In genomic region chr1:235017191-235017590, GRCh38 we compare ENCODE assay signal across 17 cellular contexts.
A peak's percentile ranks its signal among the peaks of the same experiment; 100 is the strongest.
DNase-seq lines count a peak whose midpoint lies in the region; ATAC-seq and TF ChIP-seq lines count a peak whose summit lies in the region.
"Had no signal": no experiment of that assay in that cellular context is flagged by ENCODE, and none has a peak within 500 bp of the region (broad histone marks: within the 10 kb centered on the region; RNA-seq: fewer than 3 reads in every experiment).

No MANE protein-coding gene starts in this region.

- peak overlapping the region; percentile 0 to 43 for H3K27ac ChIP-seq in breast epithelium
- H3K27ac ChIP-seq: KMS-11 had no signal

- H3K36me3 Mint-ChIP-seq in MCF 10A (ENCODE audit: insufficient read depth, unreplicated experiment) (peaks cover 11% of the 10 kb centered on the region), T-helper 17 cell (ENCODE audit: low read depth) (no peaks in the 10 kb centered on the region)
- no peaks in the 10 kb centered on the region for H3K36me3 Mint-ChIP-seq in dendritic cell treated with granulocyte-macrophage colony-stimulating factor and Interleukin-4, amounts not matched to agents 40 ng/mL and 50 ng/mL, for 4 days (ENCODE audit: low read depth)
- H3K36me3 Mint-ChIP-seq in stimulated activated naive B cell treated with anti-CD40 and anti-IgM and Interleukin-4, amounts not matched to agents 10 μg/mL and 1 μg/mL and 100 μg/mL, for 72 hours, result peaks cover 0 to 3% of the 10 kb centered on the region in 2 donors
- H3K36me3 Mint-ChIP-seq: WTC11 had no signal

- no peak for TF ChIP-seq CTCF in breast epithelium (IDR thresholded peaks at IDR 0.05)
- TF ChIP-seq CTCF in MCF 10A (IDR thresholded peaks at IDR 0.05; ENCODE audit: unreplicated experiment), result no peak

- H3K9me3 ChIP-seq in breast epithelium (peaks cover 0 to 6% of the 10 kb centered on the region in 2 donors), T-helper 17 cell (ENCODE audit: control insufficient read depth, low read length, poor library complexity, severe bottlenecking) (no peaks in the 10 kb centered on the region)

- H3K4me3 Mint-ChIP-seq in MCF 10A (ENCODE audit: unreplicated experiment), result no peak overlapping the region
- H3K4me3 Mint-ChIP-seq in T-helper 17 cell, result no peak overlapping the region
- no peak overlapping the region for H3K4me3 Mint-ChIP-seq in dendritic cell treated with granulocyte-macrophage colony-stimulating factor and Interleukin-4, amounts not matched to agents 40 ng/mL and 50 ng/mL, for 4 days
- no peak overlapping the region for H3K4me3 Mint-ChIP-seq in stimulated activated naive B cell treated with anti-CD40 and anti-IgM and Interleukin-4, amounts not matched to agents 10 μg/mL and 1 μg/mL and 100 μg/mL, for 72 hours
- H3K4me3 Mint-ChIP-seq: WTC11 had no signal

- TF ChIP-seq POLR2A in breast epithelium (IDR thresholded peaks at IDR 0.05), result no peak

- no TSS peak for BruUV-seq in MCF 10A (replicated peaks; lab: Mats Ljungman, UMichigan)

- no peak for ATAC-seq in T-helper 17 cell
- no peak for ATAC-seq in stimulated activated naive B cell treated with anti-CD40 and anti-IgM and Interleukin-4, amounts not matched to agents 10 μg/mL and 1 μg/mL and 100 μg/mL, for 72 hours (replicated peaks)
- ATAC-seq in GM18873 (IDR thresholded peaks at IDR 0.05; ENCODE audit: low FRiP score, unreplicated experiment), result no peak
- ATAC-seq: activated naive CD4-positive, alpha-beta T cell treated with anti-CD3 and anti-CD28 coated beads, Interleukin-2, amount 50 U/mL, for 72 hours; left colon; sciatic nerve; WTC11 had no signal

- intact Hi-C loops in breast epithelium (cut with DNase I; ENCODE audit: low total_unique reads), result no loop called here
- intact Hi-C loops in MCF 10A (cut with micrococcal nuclease), result no loop called here
- intact Hi-C loops in dendritic cell treated with granulocyte-macrophage colony-stimulating factor and Interleukin-4, amounts not matched to agents 40 ng/mL and 50 ng/mL, for 4 days (cut with micrococcal nuclease), result no loop called here

- POLR2A ChIA-PET in MCF 10A (lab: Yijun Ruan, JAX), result interaction anchor here (0.6 to 5.0 kb wide), 24 partner anchors 9 to 539 kb away, joined by 3 to 53 read pairs (median 6); partner anchors contain the start of gene IRF2BP2

- DNase-seq in breast epithelium (ENCODE audit: low spot score in 2 of 2) (no peak), MCF 10A (ENCODE audit: unreplicated experiment) (no peak), T-helper 17 cell (no peak), NCI-H2227 treated with DMSO at 0.1 percent for 48 hours (lab: John Stamatoyannopoulos, UW) (no peak), NCI-H69 (lab: John Stamatoyannopoulos, UW) (no peak)
- DNase-seq in stimulated activated naive B cell treated with anti-CD40 and anti-IgM and Interleukin-4, amounts not matched to agents 10 μg/mL and 1 μg/mL and 100 μg/mL, for 72 hours, result no peak
- DNase-seq: erythroblast, left colon, NCI-H1048, NCI-H2081 treated with DMSO at 0.1 percent for 48 hours, NCI-H524 had no signal

- no peak overlapping the region for H3K4me3 ChIP-seq in breast epithelium

- no peaks in the 10 kb centered on the region for H3K27me3 ChIP-seq in breast epithelium

- CTCF ChIA-PET in MCF 10A (lab: Yijun Ruan, JAX), result interaction anchor here (0.7 to 3.2 kb wide), 6 partner anchors 19 to 406 kb away, joined by 3 to 14 read pairs (median 6); no protein-coding TSS in a partner anchor

- H3K27ac Mint-ChIP-seq in MCF 10A (ENCODE audit: low read depth, unreplicated experiment) (no peak overlapping the region), T-helper 17 cell (peak overlapping the region; percentile 1)
- H3K27ac Mint-ChIP-seq in dendritic cell treated with granulocyte-macrophage colony-stimulating factor and Interleukin-4, amounts not matched to agents 40 ng/mL and 50 ng/mL, for 4 days, result peak overlapping the region; percentile 3
- H3K27ac Mint-ChIP-seq in stimulated activated naive B cell treated with anti-CD40 and anti-IgM and Interleukin-4, amounts not matched to agents 10 μg/mL and 1 μg/mL and 100 μg/mL, for 72 hours, result peak overlapping the region; percentile 92
- H3K27ac Mint-ChIP-seq: WTC11 had no signal

- H3K27me3 Mint-ChIP-seq in MCF 10A (ENCODE audit: insufficient read depth, unreplicated experiment) (no peaks in the 10 kb centered on the region), T-helper 17 cell (no peaks in the 10 kb centered on the region)
- H3K27me3 Mint-ChIP-seq in dendritic cell treated with granulocyte-macrophage colony-stimulating factor and Interleukin-4, amounts not matched to agents 40 ng/mL and 50 ng/mL, for 4 days, result peaks cover 2% of the 10 kb centered on the region
- no peaks in the 10 kb centered on the region for H3K27me3 Mint-ChIP-seq in stimulated activated naive B cell treated with anti-CD40 and anti-IgM and Interleukin-4, amounts not matched to agents 10 μg/mL and 1 μg/mL and 100 μg/mL, for 72 hours

- H3K4me1 ChIP-seq in breast epithelium, result no peaks in the 10 kb centered on the region

- peaks cover 29% of the 10 kb centered on the region for H3K4me1 Mint-ChIP-seq in MCF 10A (ENCODE audit: insufficient read depth, unreplicated experiment)
- peaks cover 12% of the 10 kb centered on the region for H3K4me1 Mint-ChIP-seq in T-helper 17 cell
- peaks cover 70% of the 10 kb centered on the region for H3K4me1 Mint-ChIP-seq in dendritic cell treated with granulocyte-macrophage colony-stimulating factor and Interleukin-4, amounts not matched to agents 40 ng/mL and 50 ng/mL, for 4 days (ENCODE audit: low read depth)
- peaks cover 66 to 84% of the 10 kb centered on the region in 2 donors for H3K4me1 Mint-ChIP-seq in stimulated activated naive B cell treated with anti-CD40 and anti-IgM and Interleukin-4, amounts not matched to agents 10 μg/mL and 1 μg/mL and 100 μg/mL, for 72 hours

- H3K9me3 Mint-ChIP-seq in MCF 10A (ENCODE audit: unreplicated experiment), result peaks cover 31% of the 10 kb centered on the region
- peaks cover 10% of the 10 kb centered on the region for H3K9me3 Mint-ChIP-seq in dendritic cell treated with granulocyte-macrophage colony-stimulating factor and Interleukin-4, amounts not matched to agents 40 ng/mL and 50 ng/mL, for 4 days
- peaks cover 4 to 8% of the 10 kb centered on the region in 2 donors for H3K9me3 Mint-ChIP-seq in stimulated activated naive B cell treated with anti-CD40 and anti-IgM and Interleukin-4, amounts not matched to agents 10 μg/mL and 1 μg/mL and 100 μg/mL, for 72 hours

- H3K36me3 ChIP-seq in breast epithelium, result no peaks in the 10 kb centered on the region
